In the genomic region with DNA sequence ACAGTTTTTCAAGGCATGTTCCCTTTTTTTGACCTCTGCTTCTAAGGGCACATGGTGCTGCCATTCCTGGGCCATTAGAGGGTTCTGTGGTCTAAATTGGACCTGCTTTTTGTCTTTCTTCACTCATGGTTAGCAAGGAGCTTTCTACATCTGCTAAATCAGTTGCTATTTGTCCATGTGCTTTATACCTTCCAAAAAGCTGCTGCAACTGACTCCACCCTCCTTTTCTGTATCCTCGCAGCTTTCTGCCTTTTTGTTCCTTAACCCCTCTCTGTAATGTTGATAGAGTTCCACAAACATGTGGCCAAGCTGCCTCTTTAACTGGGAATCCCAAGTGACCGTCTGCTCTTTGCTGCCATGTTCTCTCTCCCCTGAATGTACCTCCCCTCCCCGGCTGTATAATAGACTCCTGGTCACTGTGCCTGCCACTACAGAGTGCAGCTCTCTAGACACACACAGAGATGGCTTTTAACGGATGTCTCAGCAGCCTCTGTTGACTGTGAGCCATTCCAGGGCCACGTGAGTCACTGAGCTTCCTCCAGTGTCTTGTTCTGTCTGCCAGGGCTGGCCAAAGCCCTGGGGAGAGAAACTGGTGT, we compare ENCODE assay signal across 11 cellular contexts. TPM values are rescaled to one million over a fixed set of nuclear protein-coding genes. Genes with fewer than 3 reads are reported as not detected.
DNase-seq lines count a peak whose midpoint lies in the region; ATAC-seq and TF ChIP-seq lines count a peak whose summit lies in the region.
"Had no signal": no experiment of that assay in that cellular context is flagged by ENCODE, and none has a peak within 500 bp of the region (broad histone marks: within the 10 kb centered on the region; RNA-seq: fewer than 3 reads in every experiment).

No MANE protein-coding gene starts in this region.

- H3K27me3 Mint-ChIP-seq in neural crest cell (ENCODE audit: low read depth), result no peaks in the 10 kb centered on the region

- intact Hi-C loops in uterus (cut with DNase I; ENCODE audit: low total_unique reads), result no loop called here

- no peak for TF ChIP-seq CTCF in RWPE2 (IDR thresholded peaks at IDR 0.05; ENCODE audit: poor library complexity, severe bottlenecking)
- no peak for TF ChIP-seq CTCF in neural crest cell (conservative IDR thresholded peaks at IDR 0.05)
- no peak for TF ChIP-seq CTCF in tibial nerve (IDR thresholded peaks at IDR 0.05)
- TF ChIP-seq CTCF in uterus (IDR thresholded peaks at IDR 0.05), result no peak

- DNase-seq in Ammon's horn (ENCODE audit: low spot score), result peak; percentile 40
- no peak for DNase-seq in RWPE2 (ENCODE audit: low spot score)
- peak; percentile 21 for DNase-seq in fibroblast of peridontal ligament (ENCODE audit: extremely low read depth)
- no peak for DNase-seq in neural crest cell (ENCODE audit: low read depth, low spot score)
- DNase-seq in tibial nerve (ENCODE audit: low spot score in 2 of 2), result no peak
- no peak for DNase-seq in GM19240 (ENCODE audit: insufficient read length, low spot score)
- no peak for DNase-seq in SIG-M5 (lab: John Stamatoyannopoulos, UW)
- no peak for DNase-seq in uterus
- DNase-seq: activated CD4-positive, alpha-beta T cell treated with anti-CD3 and anti-CD28 coated beads, Interleukin-2, amount 50 U/mL, for 1 hour; CD4-positive, alpha-beta T cell; retina had no signal

- 22 to 26% methylated on average over 5 of the region's 5 CpGs for WGBS in tibial nerve, 2 donors

- H3K4me1 Mint-ChIP-seq in neural crest cell, result peaks cover 12% of the 10 kb centered on the region

- H3K27ac ChIP-seq in RWPE2 (ENCODE audit: poor library complexity, severe bottlenecking), result no peak overlapping the region
- peak overlapping the region in 2 of 4 donors; percentile 51 to 79 for H3K27ac ChIP-seq in tibial nerve
- no peak overlapping the region for H3K27ac ChIP-seq in uterus

- no peak for TF ChIP-seq EP300 in tibial nerve (IDR thresholded peaks at IDR 0.05)

- H3K4me1 ChIP-seq in RWPE2 (ENCODE audit: insufficient read depth, poor library complexity, severe bottlenecking), result no peaks in the 10 kb centered on the region
- H3K4me1 ChIP-seq in tibial nerve, result peaks cover 0 to 36% (median 13%) of the 10 kb centered on the region in 4 donors
- H3K4me1 ChIP-seq in uterus, result no peaks in the 10 kb centered on the region

- H3K27ac Mint-ChIP-seq in neural crest cell (ENCODE audit: unreplicated experiment), result peak overlapping the region; percentile 81
- H3K27ac Mint-ChIP-seq: CD4-positive, alpha-beta T cell had no signal

- no peaks in the 10 kb centered on the region for H3K27me3 ChIP-seq in RWPE2 (ENCODE audit: insufficient read depth, poor library complexity, severe bottlenecking)
- no peaks in the 10 kb centered on the region for H3K27me3 ChIP-seq in tibial nerve
- H3K27me3 ChIP-seq in uterus, result no peaks in the 10 kb centered on the region

- no peak overlapping the region for H3K4me3 ChIP-seq in RWPE2 (ENCODE audit: severe bottlenecking)
- no peak overlapping the region for H3K4me3 ChIP-seq in tibial nerve
- no peak overlapping the region for H3K4me3 ChIP-seq in uterus

- H3K36me3 ChIP-seq in RWPE2 (ENCODE audit: low read depth), result no peaks in the 10 kb centered on the region
- no peaks in the 10 kb centered on the region for H3K36me3 ChIP-seq in tibial nerve
- H3K36me3 ChIP-seq in uterus, result no peaks in the 10 kb centered on the region

- ATAC-seq in RWPE2 (ENCODE audit: low read depth), result peak; percentile 44; the same call in 2 of the 3 replicates

- TF ChIP-seq POLR2A in tibial nerve (IDR thresholded peaks at IDR 0.05), result no peak
- no peak for TF ChIP-seq POLR2A in uterus (IDR thresholded peaks at IDR 0.05)

- H3K9me3 ChIP-seq in RWPE2 (ENCODE audit: severe bottlenecking), result no peaks in the 10 kb centered on the region
- no peaks in the 10 kb centered on the region for H3K9me3 ChIP-seq in tibial nerve
- H3K9me3 ChIP-seq in uterus, result no peaks in the 10 kb centered on the region

- peaks cover 3% of the 10 kb centered on the region for H3K9me3 Mint-ChIP-seq in neural crest cell
- H3K9me3 Mint-ChIP-seq: CD4-positive, alpha-beta T cell had no signal

- no peak overlapping the region for H3K4me3 Mint-ChIP-seq in neural crest cell
- H3K4me3 Mint-ChIP-seq: CD4-positive, alpha-beta T cell had no signal

- no peaks in the 10 kb centered on the region for H3K36me3 Mint-ChIP-seq in neural crest cell (ENCODE audit: low read depth)

RNA-seq across cellular contexts. Expression of gene TEKT3, which starts 57.4 kb away (rescaled TPM):
- total RNA-seq in neural crest cell, result 0.42 and 0.55 TPM in 2 replicates
- total RNA-seq in tibial nerve, result 1 to 10 TPM in 2 of 4 donors, under 1 TPM in 2; 0.20 to 3.7 (median 1.0) TPM
- 1 to 10 TPM in 1 of 4 donors, under 1 TPM in 2, not detected in 1; 0.51 to 2.6 (median 0.90) TPM for total RNA-seq in uterus
- total RNA-seq: CD4-positive, alpha-beta T cell had no signal

Comparison
In these comparisons a context has a peak if more than half of its experiments do, and no peak if none do; other contexts are left out.
1. DNase-seq: peak in Ammon's horn (single experiment) and fibroblast of peridontal ligament (single experiment); none in RWPE2 (single experiment), neural crest cell (single experiment), tibial nerve (0 of 2), GM19240 (single experiment), SIG-M5 (single experiment) and uterus (0 of 2).